ENCODE assay signal across 2 cellular contexts in the genomic region with DNA sequence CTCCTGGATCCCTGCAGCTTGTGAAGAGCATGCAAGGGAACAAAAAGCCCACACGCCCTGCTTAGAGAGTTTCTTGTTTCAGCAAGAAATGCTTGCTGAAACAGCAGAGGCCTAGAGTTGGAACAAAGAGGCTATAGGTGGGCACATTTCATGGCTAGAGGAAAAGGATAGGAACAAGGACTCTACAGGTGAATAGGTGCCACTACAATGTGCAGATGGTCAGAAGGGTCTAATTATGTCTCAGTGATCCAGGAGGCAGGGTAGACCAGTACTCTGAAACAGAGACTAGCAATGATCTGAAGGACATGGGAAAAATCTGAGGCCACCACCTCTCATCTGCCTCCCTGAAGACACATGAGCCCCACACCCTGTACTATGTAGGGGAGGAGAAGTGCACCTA.
TF ChIP-seq lines count a peak whose summit lies in the region.

No MANE protein-coding gene starts in this region.

TF ChIP-seq in HCT116, 20 proteins besides CTCF, POLR2A, EP300 and RAD21:
- TF ChIP-seq ELF1 (IDR thresholded peaks at IDR 0.05; ENCODE audit: borderline replicate concordance, low read depth) (no peak), JUND (IDR thresholded peaks at IDR 0.05) (no peak), EZH2 (IDR thresholded peaks at IDR 0.05) (no peak), CEBPB (IDR thresholded peaks at IDR 0.05; ENCODE audit: low read depth) (no peak), SRF (IDR thresholded peaks at IDR 0.05; ENCODE audit: low read depth) (no peak)
- TF ChIP-seq, protein P1, sequence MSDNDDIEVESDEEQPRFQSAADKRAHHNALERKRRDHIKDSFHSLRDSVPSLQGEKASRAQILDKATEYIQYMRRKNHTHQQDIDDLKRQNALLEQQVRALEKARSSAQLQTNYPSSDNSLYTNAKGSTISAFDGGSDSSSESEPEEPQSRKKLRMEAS (IDR thresholded peaks at IDR 0.05) = no peak

TF ChIP-seq in H1, 55 proteins besides CTCF, POLR2A, EP300 and RAD21:
- TF ChIP-seq HDAC6 (IDR thresholded peaks at IDR 0.05; ENCODE audit: low read depth, low read length) (no peak), TCF12 (IDR thresholded peaks at IDR 0.05; ENCODE audit: low read depth, low read length) (no peak), RBBP5 (IDR thresholded peaks at IDR 0.05; ENCODE audit: borderline replicate concordance, low read depth, low read length) (no peak), TAF1 (IDR thresholded peaks at IDR 0.05; ENCODE audit: low read depth, low read length) (no peak), EGR1 (IDR thresholded peaks at IDR 0.05; ENCODE audit: borderline replicate concordance, low read depth, low read length) (no peak), CREB1 (IDR thresholded peaks at IDR 0.05) (no peak), GABPA (IDR thresholded peaks at IDR 0.05; ENCODE audit: borderline replicate concordance, insufficient read depth, low read length) (no peak), KDM1A (IDR thresholded peaks at IDR 0.05; ENCODE audit: borderline replicate concordance, low read length) (no peak), SRF (IDR thresholded peaks at IDR 0.05; ENCODE audit: low read depth, low read length) (no peak), NRF1 (IDR thresholded peaks at IDR 0.05; ENCODE audit: low read depth, low read length) (no peak), POU5F1 (IDR thresholded peaks at IDR 0.05; ENCODE audit: low read depth, low read length) (no peak), CTBP2 (IDR thresholded peaks at IDR 0.05; ENCODE audit: borderline replicate concordance, insufficient read depth, insufficient read length, low read length) (no peak), RNF2 (IDR thresholded peaks at IDR 0.05; ENCODE audit: borderline replicate concordance, low read depth, low read length, missing control alignments, poor library complexity, severe bottlenecking) (no peak), CBX5 (IDR thresholded peaks at IDR 0.05; ENCODE audit: low read depth, low read length) (no peak), YY1 (IDR thresholded peaks at IDR 0.05; ENCODE audit: low read depth, low read length) (no peak), SP1 (IDR thresholded peaks at IDR 0.05; ENCODE audit: low read depth, low read length) (no peak), TAF7 (optimal IDR thresholded peaks at IDR 0.05; ENCODE audit: borderline replicate concordance, low read depth, low read length) (no peak)
- TF ChIP-seq, protein P2, sequence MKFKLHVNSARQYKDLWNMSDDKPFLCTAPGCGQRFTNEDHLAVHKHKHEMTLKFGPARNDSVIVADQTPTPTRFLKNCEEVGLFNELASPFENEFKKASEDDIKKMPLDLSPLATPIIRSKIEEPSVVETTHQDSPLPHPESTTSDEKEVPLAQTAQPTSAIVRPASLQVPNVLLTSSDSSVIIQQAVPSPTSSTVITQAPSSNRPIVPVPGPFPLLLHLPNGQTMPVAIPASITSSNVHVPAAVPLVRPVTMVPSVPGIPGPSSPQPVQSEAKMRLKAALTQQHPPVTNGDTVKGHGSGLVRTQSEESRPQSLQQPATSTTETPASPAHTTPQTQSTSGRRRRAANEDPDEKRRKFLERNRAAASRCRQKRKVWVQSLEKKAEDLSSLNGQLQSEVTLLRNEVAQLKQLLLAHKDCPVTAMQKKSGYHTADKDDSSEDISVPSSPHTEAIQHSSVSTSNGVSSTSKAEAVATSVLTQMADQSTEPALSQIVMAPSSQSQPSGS (IDR thresholded peaks at IDR 0.05; ENCODE audit: low read length) = no peak
- TF ChIP-seq, protein P3, sequence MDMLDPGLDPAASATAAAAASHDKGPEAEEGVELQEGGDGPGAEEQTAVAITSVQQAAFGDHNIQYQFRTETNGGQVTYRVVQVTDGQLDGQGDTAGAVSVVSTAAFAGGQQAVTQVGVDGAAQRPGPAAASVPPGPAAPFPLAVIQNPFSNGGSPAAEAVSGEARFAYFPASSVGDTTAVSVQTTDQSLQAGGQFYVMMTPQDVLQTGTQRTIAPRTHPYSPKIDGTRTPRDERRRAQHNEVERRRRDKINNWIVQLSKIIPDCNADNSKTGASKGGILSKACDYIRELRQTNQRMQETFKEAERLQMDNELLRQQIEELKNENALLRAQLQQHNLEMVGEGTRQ (IDR thresholded peaks at IDR 0.05; ENCODE audit: low read length) = no peak
